In genomic region chr1:63537940-63538339, GRCh38 we compare ENCODE assay signal across 10 cellular contexts. TPM values are rescaled to one million over a fixed set of nuclear protein-coding genes. Genes with fewer than 3 reads are reported as not detected.
DNase-seq lines count a peak whose midpoint lies in the region; ATAC-seq and TF ChIP-seq lines count a peak whose summit lies in the region.
"Had no signal": no experiment of that assay in that cellular context is flagged by ENCODE, and none has a peak within 500 bp of the region (broad histone marks: within the 10 kb centered on the region; RNA-seq: fewer than 3 reads in every experiment).

No MANE protein-coding gene starts in this region.

- H3K27me3 ChIP-seq in esophagus muscularis mucosa (no peaks in the 10 kb centered on the region), tibial nerve (no peaks in the 10 kb centered on the region)

- H3K27me3 Mint-ChIP-seq in activated CD8-positive, alpha-beta T cell treated with anti-CD3 and anti-CD28 coated beads for 36 hours = no peaks in the 10 kb centered on the region
- H3K27me3 Mint-ChIP-seq in activated CD8-positive, alpha-beta T cell treated with anti-CD3 and anti-CD28 coated beads, Interleukin-2, amount 10 ng/mL, durations not matched to agents 7 days and 5 days (ENCODE audit: low read depth) = no peaks in the 10 kb centered on the region
- no peaks in the 10 kb centered on the region for H3K27me3 Mint-ChIP-seq in activated naive CD4-positive, alpha-beta T cell treated with anti-CD3 and anti-CD28 coated beads for 36 hours (ENCODE audit: low read depth)

- H3K4me1 Mint-ChIP-seq in activated CD8-positive, alpha-beta T cell treated with anti-CD3 and anti-CD28 coated beads for 36 hours (ENCODE audit: low read depth) = no peaks in the 10 kb centered on the region
- H3K4me1 Mint-ChIP-seq in activated CD8-positive, alpha-beta T cell treated with anti-CD3 and anti-CD28 coated beads, Interleukin-2, amount 10 ng/mL, durations not matched to agents 7 days and 5 days (ENCODE audit: low read depth) = no peaks in the 10 kb centered on the region
- H3K4me1 Mint-ChIP-seq in activated naive CD4-positive, alpha-beta T cell treated with anti-CD3 and anti-CD28 coated beads for 36 hours (ENCODE audit: low read depth) = no peaks in the 10 kb centered on the region

- H3K36me3 ChIP-seq in esophagus muscularis mucosa (peaks cover 0 to 32% (median 10%) of the 10 kb centered on the region in 4 donors), tibial nerve (peaks cover 0 to 33% (median 0%) of the 10 kb centered on the region in 3 donors)

- CTCF ChIA-PET in activated CD8-positive, alpha-beta T cell treated with anti-CD3 and anti-CD28 coated beads for 36 hours (lab: Charles Lee) = interaction anchor here (0.6 to 2.5 kb wide), 12 partner anchors 10 to 697 kb away, joined by 3 to 13 read pairs (median 5); partner anchors contain the start of gene PGM1
- CTCF ChIA-PET in activated CD8-positive, alpha-beta T cell treated with anti-CD3 and anti-CD28 coated beads, Interleukin-2, amount 10 ng/mL, durations not matched to agents 7 days and 5 days (lab: Charles Lee) = interaction anchor here (0.8 to 2.6 kb wide), 9 partner anchors 8 to 211 kb away, joined by 3 to 12 read pairs (median 4); no protein-coding TSS in a partner anchor
- CTCF ChIA-PET in activated naive CD4-positive, alpha-beta T cell treated with anti-CD3 and anti-CD28 coated beads for 36 hours (lab: Charles Lee) = interaction anchor here (0.6 to 2.7 kb wide), 13 partner anchors 11 to 626 kb away, joined by 3 to 11 read pairs (median 4); no protein-coding TSS in a partner anchor

- peaks cover 4% of the 10 kb centered on the region for H3K36me3 Mint-ChIP-seq in activated CD8-positive, alpha-beta T cell treated with anti-CD3 and anti-CD28 coated beads for 36 hours (ENCODE audit: low read depth)
- H3K36me3 Mint-ChIP-seq in activated CD8-positive, alpha-beta T cell treated with anti-CD3 and anti-CD28 coated beads, Interleukin-2, amount 10 ng/mL, durations not matched to agents 7 days and 5 days (ENCODE audit: low read depth) = peaks cover 4% of the 10 kb centered on the region
- H3K36me3 Mint-ChIP-seq in activated naive CD4-positive, alpha-beta T cell treated with anti-CD3 and anti-CD28 coated beads for 36 hours (ENCODE audit: low read depth) = peaks cover 5% of the 10 kb centered on the region

- WGBS in esophagus muscularis mucosa = 65% methylated on average over 1 of the region's 1 CpG
- 53 to 57% methylated on average over 1 of the region's 1 CpG for WGBS in tibial nerve, 2 donors

- intact Hi-C loops in activated CD8-positive, alpha-beta T cell treated with anti-CD3 and anti-CD28 coated beads for 36 hours (cut with micrococcal nuclease) = no loop called here
- intact Hi-C loops in esophagus muscularis mucosa (cut with DNase I) = loop anchor here (5.0 to 10.0 kb wide), 2 partner anchors 71 to 213 kb away; partner anchors contain the start of gene FOXD3
- intact Hi-C loops in activated naive CD4-positive, alpha-beta T cell treated with anti-CD3 and anti-CD28 coated beads for 36 hours (cut with micrococcal nuclease) = loop anchor here (1.0 to 5.0 kb wide), 4 partner anchors 211 to 696 kb away; no protein-coding TSS in a partner anchor

- TF ChIP-seq POLR2A in esophagus muscularis mucosa (IDR thresholded peaks at IDR 0.05; ENCODE audit: low read depth) (no peak), tibial nerve (IDR thresholded peaks at IDR 0.05) (no peak)

- H3K4me3 Mint-ChIP-seq in activated CD8-positive, alpha-beta T cell treated with anti-CD3 and anti-CD28 coated beads for 36 hours = no peak overlapping the region
- no peak overlapping the region for H3K4me3 Mint-ChIP-seq in activated CD8-positive, alpha-beta T cell treated with anti-CD3 and anti-CD28 coated beads, Interleukin-2, amount 10 ng/mL, durations not matched to agents 7 days and 5 days
- H3K4me3 Mint-ChIP-seq in activated naive CD4-positive, alpha-beta T cell treated with anti-CD3 and anti-CD28 coated beads for 36 hours = no peak overlapping the region

- no peaks in the 10 kb centered on the region for H3K9me3 Mint-ChIP-seq in activated CD8-positive, alpha-beta T cell treated with anti-CD3 and anti-CD28 coated beads for 36 hours
- no peaks in the 10 kb centered on the region for H3K9me3 Mint-ChIP-seq in activated CD8-positive, alpha-beta T cell treated with anti-CD3 and anti-CD28 coated beads, Interleukin-2, amount 10 ng/mL, durations not matched to agents 7 days and 5 days (ENCODE audit: insufficient read depth)
- H3K9me3 Mint-ChIP-seq in activated naive CD4-positive, alpha-beta T cell treated with anti-CD3 and anti-CD28 coated beads for 36 hours = no peaks in the 10 kb centered on the region

- no peak overlapping the region for H3K4me3 ChIP-seq in esophagus muscularis mucosa
- H3K4me3 ChIP-seq in tibial nerve = no peak overlapping the region
- H3K4me3 ChIP-seq: thoracic aorta had no signal

- POLR2A ChIA-PET in activated CD8-positive, alpha-beta T cell treated with anti-CD3 and anti-CD28 coated beads for 36 hours (lab: Charles Lee) = no interaction called here
- POLR2A ChIA-PET in activated CD8-positive, alpha-beta T cell treated with anti-CD3 and anti-CD28 coated beads, Interleukin-2, amount 10 ng/mL, durations not matched to agents 7 days and 5 days (lab: Charles Lee) = interaction anchor here (1.5 kb wide), 1 partner anchor 16 kb away, joined by 3 read pairs; no protein-coding TSS in a partner anchor

- DNase-seq in activated CD8-positive, alpha-beta T cell treated with anti-CD3 and anti-CD28 coated beads for 36 hours = no peak
- no peak for DNase-seq in activated CD8-positive, alpha-beta T cell treated with anti-CD3 and anti-CD28 coated beads, Interleukin-2, amount 10 ng/mL, durations not matched to agents 7 days and 5 days
- DNase-seq in OCI-M1 (lab: John Stamatoyannopoulos, UW) = peak; percentile 32
- no peak for DNase-seq in esophagus muscularis mucosa (ENCODE audit: extremely low spot score)
- no peak for DNase-seq in tibial nerve (ENCODE audit: low spot score in 2 of 2)
- no peak for DNase-seq in COLO829 (ENCODE audit: low spot score)
- DNase-seq in activated naive CD4-positive, alpha-beta T cell treated with anti-CD3 and anti-CD28 coated beads for 36 hours = no peak
- DNase-seq: activated CD8-positive, alpha-beta memory T cell treated with anti-CD3 and anti-CD28 coated beads for 24 hours had no signal

- no peaks in the 10 kb centered on the region for H3K9me3 ChIP-seq in esophagus muscularis mucosa
- H3K9me3 ChIP-seq in tibial nerve = no peaks in the 10 kb centered on the region
- H3K9me3 ChIP-seq: thoracic aorta had no signal

- TF ChIP-seq EP300 in esophagus muscularis mucosa (IDR thresholded peaks at IDR 0.05) = no peak
- TF ChIP-seq EP300 in tibial nerve (IDR thresholded peaks at IDR 0.05) = no peak

- H3K4me1 ChIP-seq in esophagus muscularis mucosa (no peaks in the 10 kb centered on the region), tibial nerve (no peaks in the 10 kb centered on the region)

- no peak for ATAC-seq in activated CD8-positive, alpha-beta T cell treated with anti-CD3 and anti-CD28 coated beads for 36 hours
- no peak for ATAC-seq in activated CD8-positive, alpha-beta T cell treated with anti-CD3 and anti-CD28 coated beads, Interleukin-2, amount 10 ng/mL, durations not matched to agents 7 days and 5 days
- no peak for ATAC-seq in GM18502 (IDR thresholded peaks at IDR 0.05; ENCODE audit: poor library complexity, unreplicated experiment)

- H3K27ac Mint-ChIP-seq in activated CD8-positive, alpha-beta T cell treated with anti-CD3 and anti-CD28 coated beads for 36 hours = no peak overlapping the region
- H3K27ac Mint-ChIP-seq in activated CD8-positive, alpha-beta T cell treated with anti-CD3 and anti-CD28 coated beads, Interleukin-2, amount 10 ng/mL, durations not matched to agents 7 days and 5 days = no peak overlapping the region
- H3K27ac Mint-ChIP-seq in activated naive CD4-positive, alpha-beta T cell treated with anti-CD3 and anti-CD28 coated beads for 36 hours = no peak overlapping the region

- H3K27ac ChIP-seq in esophagus muscularis mucosa (replicated peaks in 1 of 4) (no peak overlapping the region), tibial nerve (no peak overlapping the region)
- H3K27ac ChIP-seq: thoracic aorta had no signal

- TF ChIP-seq CTCF in activated CD8-positive, alpha-beta T cell treated with anti-CD3 and anti-CD28 coated beads for 36 hours (IDR thresholded peaks at IDR 0.05) = peak; percentile 42
- TF ChIP-seq CTCF in esophagus muscularis mucosa (IDR thresholded peaks at IDR 0.05) (peak in 2 of 3 experiments; percentile 57 to 59), tibial nerve (IDR thresholded peaks at IDR 0.05) (peak in 4 of 5 experiments; percentile 23 to 38 (median 34))

RNA-seq across cellular contexts. Expression of gene EFCAB7, which starts 14.6 kb away (rescaled TPM):
- 1 to 10 TPM; 6.1 to 6.8 TPM for total RNA-seq in activated CD8-positive, alpha-beta T cell treated with anti-CD3 and anti-CD28 coated beads for 36 hours
- total RNA-seq in activated CD8-positive, alpha-beta T cell treated with anti-CD3 and anti-CD28 coated beads, Interleukin-2, amount 10 ng/mL, durations not matched to agents 7 days and 5 days = 1 to 10 TPM; 7.7 to 9.5 TPM
- total RNA-seq in esophagus muscularis mucosa (10 to 100 TPM in 1 of 4 donors, 1 to 10 TPM in 3; 5.1 to 17.9 (median 6.9) TPM), tibial nerve (10 to 100 TPM in 2 of 4 donors, 1 to 10 TPM in 2; 8.2 to 12.2 (median 10.2) TPM)
- total RNA-seq in activated naive CD4-positive, alpha-beta T cell treated with anti-CD3 and anti-CD28 coated beads for 36 hours = 1 to 10 TPM; 6.3 to 6.4 TPM

RNA-seq across cellular contexts. Expression of gene ITGB3BP, which starts 14.9 kb away (rescaled TPM):
- 10 to 100 TPM; 76.6 to 86.6 TPM for total RNA-seq in activated CD8-positive, alpha-beta T cell treated with anti-CD3 and anti-CD28 coated beads for 36 hours
- total RNA-seq in activated CD8-positive, alpha-beta T cell treated with anti-CD3 and anti-CD28 coated beads, Interleukin-2, amount 10 ng/mL, durations not matched to agents 7 days and 5 days = 10 to 100 TPM; 69.5 to 74.4 TPM
- total RNA-seq in esophagus muscularis mucosa (10 to 100 TPM in 2 of 4 donors, 1 to 10 TPM in 2; 6.8 to 38.2 (median 11.1) TPM), tibial nerve (10 to 100 TPM; 11.5 to 38.0 (median 18.7) TPM)
- total RNA-seq in activated naive CD4-positive, alpha-beta T cell treated with anti-CD3 and anti-CD28 coated beads for 36 hours = 10 to 100 TPM; 59.1 to 59.7 TPM

RNA-seq across cellular contexts. Expression of gene PGM1, which starts 55.3 kb away (rescaled TPM):
- total RNA-seq in activated CD8-positive, alpha-beta T cell treated with anti-CD3 and anti-CD28 coated beads for 36 hours = 10 to 100 TPM; 47.4 to 48.9 TPM
- 10 to 100 TPM; 60.1 to 65.9 TPM for total RNA-seq in activated CD8-positive, alpha-beta T cell treated with anti-CD3 and anti-CD28 coated beads, Interleukin-2, amount 10 ng/mL, durations not matched to agents 7 days and 5 days
- total RNA-seq in esophagus muscularis mucosa (10 to 100 TPM; 49.4 to 73.9 (median 61.5) TPM), tibial nerve (10 to 100 TPM; 36.7 to 57.0 (median 50.8) TPM)
- 10 to 100 TPM; 25.3 to 27.5 TPM for total RNA-seq in activated naive CD4-positive, alpha-beta T cell treated with anti-CD3 and anti-CD28 coated beads for 36 hours
